ENCODE assay signal across 1 cellular context in the genomic region with DNA sequence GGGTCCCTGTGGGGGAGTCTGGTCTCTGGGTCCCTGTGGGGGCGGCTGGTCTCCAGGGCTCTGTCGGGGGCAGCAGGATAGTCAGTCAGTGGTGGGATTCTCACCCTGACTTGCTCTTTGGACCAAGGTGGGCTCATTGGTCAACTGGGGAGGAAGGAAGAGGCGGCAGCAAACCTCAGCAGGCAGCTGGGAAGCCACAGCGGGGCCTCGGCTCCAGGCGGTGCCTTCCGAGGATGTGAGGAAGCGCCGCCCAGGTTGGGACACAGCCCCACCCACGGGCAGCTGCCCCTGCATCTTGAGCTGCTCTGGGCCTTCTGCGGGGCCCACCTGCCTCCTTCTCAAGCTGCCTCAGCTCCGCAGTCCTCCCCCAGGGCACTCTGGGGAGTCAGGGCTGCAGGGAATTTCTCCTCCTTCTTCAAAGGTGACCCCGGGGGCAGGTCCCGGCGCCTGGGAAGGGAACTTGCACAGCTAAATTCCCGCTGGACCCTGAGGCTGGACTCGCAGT.
TF ChIP-seq lines count a peak whose summit lies in the region.

No MANE protein-coding gene starts in this region.

TF ChIP-seq in HepG2, 621 proteins besides CTCF, POLR2A, EP300 and RAD21 (continued from another document):
- TF ChIP-seq, protein P1, sequence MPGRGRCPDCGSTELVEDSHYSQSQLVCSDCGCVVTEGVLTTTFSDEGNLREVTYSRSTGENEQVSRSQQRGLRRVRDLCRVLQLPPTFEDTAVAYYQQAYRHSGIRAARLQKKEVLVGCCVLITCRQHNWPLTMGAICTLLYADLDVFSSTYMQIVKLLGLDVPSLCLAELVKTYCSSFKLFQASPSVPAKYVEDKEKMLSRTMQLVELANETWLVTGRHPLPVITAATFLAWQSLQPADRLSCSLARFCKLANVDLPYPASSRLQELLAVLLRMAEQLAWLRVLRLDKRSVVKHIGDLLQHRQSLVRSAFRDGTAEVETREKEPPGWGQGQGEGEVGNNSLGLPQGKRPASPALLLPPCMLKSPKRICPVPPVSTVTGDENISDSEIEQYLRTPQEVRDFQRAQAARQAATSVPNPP (CRISPR knock-in tag; IDR thresholded peaks at IDR 0.05), result no peak
- TF ChIP-seq, protein P2, sequence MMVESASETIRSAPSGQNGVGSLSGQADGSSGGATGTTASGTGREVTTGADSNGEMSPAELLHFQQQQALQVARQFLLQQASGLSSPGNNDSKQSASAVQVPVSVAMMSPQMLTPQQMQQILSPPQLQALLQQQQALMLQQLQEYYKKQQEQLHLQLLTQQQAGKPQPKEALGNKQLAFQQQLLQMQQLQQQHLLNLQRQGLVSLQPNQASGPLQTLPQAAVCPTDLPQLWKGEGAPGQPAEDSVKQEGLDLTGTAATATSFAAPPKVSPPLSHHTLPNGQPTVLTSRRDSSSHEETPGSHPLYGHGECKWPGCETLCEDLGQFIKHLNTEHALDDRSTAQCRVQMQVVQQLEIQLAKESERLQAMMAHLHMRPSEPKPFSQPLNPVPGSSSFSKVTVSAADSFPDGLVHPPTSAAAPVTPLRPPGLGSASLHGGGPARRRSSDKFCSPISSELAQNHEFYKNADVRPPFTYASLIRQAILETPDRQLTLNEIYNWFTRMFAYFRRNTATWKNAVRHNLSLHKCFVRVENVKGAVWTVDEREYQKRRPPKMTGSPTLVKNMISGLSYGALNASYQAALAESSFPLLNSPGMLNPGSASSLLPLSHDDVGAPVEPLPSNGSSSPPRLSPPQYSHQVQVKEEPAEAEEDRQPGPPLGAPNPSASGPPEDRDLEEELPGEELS (CRISPR knock-in tag; IDR thresholded peaks at IDR 0.05), result no peak
- no peak for TF ChIP-seq ZNF83 (CRISPR knock-in tag; IDR thresholded peaks at IDR 0.05; ENCODE audit: borderline replicate concordance)
